19 cellular contexts compared by ENCODE assay signal in genomic region chr21:41399401-41399800, GRCh38. TPM values are rescaled to one million over a fixed set of nuclear protein-coding genes. Genes with fewer than 3 reads are reported as not detected.
DNase-seq lines count a peak whose midpoint lies in the region; ATAC-seq, FAIRE-seq and TF ChIP-seq lines count a peak whose summit lies in the region.
"Had no signal": no experiment of that assay in that cellular context is flagged by ENCODE, and none has a peak within 500 bp of the region (broad histone marks: within the 10 kb centered on the region; RNA-seq: fewer than 3 reads in every experiment).

No MANE protein-coding gene starts in this region.

- FAIRE-seq in GM12891 (lab: Jason Lieb, UNC) = no peak
- FAIRE-seq: GM12892 had no signal

- peaks cover 13 to 14% of the 10 kb centered on the region in 2 experiments for H3K4me1 Mint-ChIP-seq in H9
- H3K4me1 Mint-ChIP-seq in endodermal cell = peaks cover 5% of the 10 kb centered on the region
- H3K4me1 Mint-ChIP-seq: CD4-positive, alpha-beta memory T cell had no signal

- DNase-seq in GM12891 (ENCODE audit: insufficient read length, low spot score) = no peak
- peak; percentile 11 for DNase-seq in H9
- peak; percentile 33 for DNase-seq in mesenteric fat pad (ENCODE audit: low spot score)
- DNase-seq in stimulated activated CD4-positive, alpha-beta T cell treated with anti-CD3 and anti-CD28 coated beads, Interleukin-12 subunit alpha, Interleukin-12 subunit beta, amount 100 ng/mL, for 4 hours = no peak
- no peak for DNase-seq in endodermal cell
- DNase-seq: C1 segment of cervical spinal cord; Calu3; CD4-positive, alpha-beta memory T cell; COR-L47; DMS53; DMS79 treated with DMSO at 0.1 percent for 48 hours; GF-D8; HFFc6 had no signal

- no peak overlapping the region for H4K8ac ChIP-seq in H9 (replicated peaks; ENCODE audit: insufficient read length, low read depth, low read length)

- no peak overlapping the region for H2BK5ac ChIP-seq in H9 (ENCODE audit: insufficient read length, low read length)

- no peak overlapping the region for H2AK5ac ChIP-seq in H9 (ENCODE audit: insufficient read length, low read length)

- no peak overlapping the region for H2BK15ac ChIP-seq in H9 (ENCODE audit: low read depth, low read length)

- H3K4me3 Mint-ChIP-seq in H9 (no peak overlapping the region), endodermal cell (no peak overlapping the region)
- H3K4me3 Mint-ChIP-seq: GM23338, HFFc6 had no signal

- H3K79me1 ChIP-seq in H9 (ENCODE audit: insufficient read depth, low read depth, low read length, poor library complexity, severe bottlenecking) = no peaks in the 10 kb centered on the region

- no peak overlapping the region for H3K14ac ChIP-seq in H9 (ENCODE audit: insufficient read depth, low read length)

- no peak overlapping the region for H3K18ac ChIP-seq in H9 (ENCODE audit: insufficient read length, low read depth, low read length)

- no peaks in the 10 kb centered on the region for H3K79me2 ChIP-seq in H9 (ENCODE audit: insufficient read depth, low read length)

- H2AFZ ChIP-seq in H9 (ENCODE audit: low read length) = no peak overlapping the region
- H2AFZ ChIP-seq: GM23338 had no signal

- TF ChIP-seq CTCF in H9 (conservative IDR thresholded peaks at IDR 0.05) = no peak
- no peak for TF ChIP-seq CTCF in endodermal cell (conservative IDR thresholded peaks at IDR 0.05)

- H2BK12ac ChIP-seq in H9 (ENCODE audit: insufficient read length, low read depth, low read length) = no peak overlapping the region

- no peak overlapping the region for H4K5ac ChIP-seq in H9 (ENCODE audit: insufficient read length, low read depth, low read length)

- H3K23ac ChIP-seq in H9 (ENCODE audit: insufficient read length, low read depth, low read length) = no peak overlapping the region

- H3K4ac ChIP-seq in H9 (ENCODE audit: low read depth, low read length) = no peak overlapping the region

- no peak overlapping the region for H2BK120ac ChIP-seq in H9 (ENCODE audit: low read depth, low read length, poor library complexity, severe bottlenecking)

- no peaks in the 10 kb centered on the region for H3K23me2 ChIP-seq in H9 (ENCODE audit: insufficient read length, low read depth, low read length, poor library complexity, severe bottlenecking)

- no peak overlapping the region for H3K4me3 ChIP-seq in endodermal cell (ENCODE audit: low read length)
- H3K4me3 ChIP-seq: GM23338, HAP-1 had no signal

- no peak; the same call in 1 of the 2 replicates for TF ChIP-seq POLR2A in GM12891 (IDR thresholded peaks at IDR 0.05; ENCODE audit: low read depth, low read length)

- H3T11ph ChIP-seq in H9 (ENCODE audit: low read length) = no peak overlapping the region

- H3K9me3 ChIP-seq in H9 (ENCODE audit: control insufficient read depth, low read depth, low read length) = no peaks in the 10 kb centered on the region
- no peaks in the 10 kb centered on the region for H3K9me3 ChIP-seq in endodermal cell (ENCODE audit: control insufficient read depth, low read length)
- H3K9me3 ChIP-seq: HAP-1 had no signal

- WGBS in H9 (ENCODE audit: extremely low coverage, insufficient read length, low lambda C conversion rate) = no CpG with 5 or more reads among the region's 6 CpGs
- WGBS in endodermal cell (ENCODE audit: insufficient coverage in 1 of 2, insufficient read length in 1 of 2), 2 experiments = 93 to 100% methylated on average over 4 to 6 of the region's 6 CpGs

- ATAC-seq in GM18498 (IDR thresholded peaks at IDR 0.05; ENCODE audit: unreplicated experiment) = no peak
- ATAC-seq: GM23338 had no signal

- H3K56ac ChIP-seq in H9 (ENCODE audit: insufficient read length, low read depth, low read length) = no peak overlapping the region

- H3K36me3 Mint-ChIP-seq in H9 (ENCODE audit: insufficient read depth in 1 of 3, low read depth in 3 of 3) (peaks cover 0 to 11% (median 0%) of the 10 kb centered on the region in 3 experiments; a peak in 2 of 7 replicates), endodermal cell (ENCODE audit: low read depth) (no peaks in the 10 kb centered on the region)

- H3K27ac Mint-ChIP-seq in H9 (no peak overlapping the region), endodermal cell (no peak overlapping the region)
- H3K27ac Mint-ChIP-seq: GM23338, HFFc6 had no signal

- H3K27ac ChIP-seq in H9 (ENCODE audit: insufficient read length, low read depth, low read length) (no peak overlapping the region), endodermal cell (ENCODE audit: low read depth, low read length) (no peak overlapping the region)

- H3K9ac ChIP-seq in H9 (ENCODE audit: extremely low read depth, insufficient read length, low read length) (no peak overlapping the region), endodermal cell (ENCODE audit: extremely low read depth, low read length, poor library complexity, severe bottlenecking) (no peak overlapping the region)

- H4K91ac ChIP-seq in H9 (ENCODE audit: insufficient read length, low read depth, low read length) = no peak overlapping the region

- peaks cover 3% of the 10 kb centered on the region; the same call in 1 of the 2 replicates for H3K4me1 ChIP-seq in H9 (ENCODE audit: insufficient read depth, low read length)
- no peaks in the 10 kb centered on the region for H3K4me1 ChIP-seq in endodermal cell (ENCODE audit: control insufficient read depth, insufficient read depth, low read length)
- H3K4me1 ChIP-seq: HAP-1 had no signal

- H3K36me3 ChIP-seq in endodermal cell (ENCODE audit: control insufficient read depth, insufficient read depth, low read length) = no peaks in the 10 kb centered on the region
- H3K36me3 ChIP-seq: HAP-1 had no signal

- no peak overlapping the region for H3K4me2 ChIP-seq in H9 (ENCODE audit: insufficient read depth, insufficient read length, low read length)
- H3K4me2 ChIP-seq: GM23338 had no signal

- H3K27me3 Mint-ChIP-seq in H9 (ENCODE audit: low read depth) (peaks cover 2% of the 10 kb centered on the region), endodermal cell (ENCODE audit: insufficient read depth) (no peaks in the 10 kb centered on the region)
- H3K27me3 Mint-ChIP-seq: CD4-positive, alpha-beta memory T cell had no signal

- no peak overlapping the region for H2BK20ac ChIP-seq in H9 (ENCODE audit: low read depth, low read length, poor library complexity, severe bottlenecking)

- H4K20me1 ChIP-seq in H9 (ENCODE audit: control insufficient read depth, insufficient read depth, insufficient read length) = no peaks in the 10 kb centered on the region

- no peaks in the 10 kb centered on the region; a peak in 1 of 5 replicates for H3K9me3 Mint-ChIP-seq in H9
- H3K9me3 Mint-ChIP-seq in endodermal cell = peaks cover 7% of the 10 kb centered on the region
- H3K9me3 Mint-ChIP-seq: CD4-positive, alpha-beta memory T cell; GM23338 had no signal

- H3K27me3 ChIP-seq in H9 (ENCODE audit: insufficient read depth, low read length) = no peaks in the 10 kb centered on the region
- no peaks in the 10 kb centered on the region for H3K27me3 ChIP-seq in endodermal cell (ENCODE audit: control insufficient read depth, insufficient read depth, low read length, poor library complexity, severe bottlenecking)

TF ChIP-seq in GM12891, 5 proteins besides CTCF, POLR2A, EP300 and RAD21:
- TF ChIP-seq POLR2AphosphoS5 (IDR thresholded peaks at IDR 0.05; ENCODE audit: low read depth, low read length) (peak; percentile 57; the same call in 1 of the 2 replicates), TAF1 (IDR thresholded peaks at IDR 0.05; ENCODE audit: low read depth, low read length) (no peak), PAX5 (IDR thresholded peaks at IDR 0.05; ENCODE audit: insufficient read depth, low read length, severe bottlenecking) (no peak)

RNA-seq across cellular contexts. Expression of gene MX1, which starts 26.6 kb away (rescaled TPM):
- polyA plus RNA-seq in GM12891 (2012; ENCODE audit: low read depth, missing spikeins) = 263 TPM
- total RNA-seq in H9 (2021) = 5.1 and 6.3 TPM in 2 replicates
- 60.3 TPM for total RNA-seq in mesenteric fat pad
- under 1 TPM; 0.42 to 0.84 TPM for total RNA-seq in endodermal cell
- 1.1 TPM for polyA plus RNA-seq in endodermal cell (2013, experiment 1 of 2)
- 0.79 TPM for polyA plus RNA-seq in endodermal cell (2013, experiment 2 of 2)
- total RNA-seq: G401 had no signal

RNA-seq across cellular contexts. Expression of gene MX2, which starts 37.6 kb away (rescaled TPM):
- polyA plus RNA-seq in GM12891 (2012; ENCODE audit: low read depth, missing spikeins) = 53.3 TPM
- total RNA-seq in H9 (2021) = 1.8 and 1.9 TPM in 2 replicates
- 39.9 TPM for total RNA-seq in mesenteric fat pad
- 10 to 100 TPM in 1 of 2 donors, 1 to 10 TPM in 1; 1.6 to 11.4 TPM for total RNA-seq in endodermal cell
- 0.50 TPM for polyA plus RNA-seq in endodermal cell (2013, experiment 1 of 2)
- polyA plus RNA-seq in endodermal cell (2013, experiment 2 of 2) = 0.33 TPM
- total RNA-seq: A673, G401 had no signal

Comparison
In these comparisons a context has a peak if more than half of its experiments do, and no peak if none do; other contexts are left out.
1. DNase-seq: peak in H9 (single experiment) and mesenteric fat pad (single experiment); none in GM12891 (single experiment), stimulated activated CD4-positive, alpha-beta T cell treated with anti-CD3 and anti-CD28 coated beads, Interleukin-12 subunit alpha, Interleukin-12 subunit beta, amount 100 ng/mL, for 4 hours (single experiment) and endodermal cell (single experiment).